8 cellular contexts compared by ENCODE assay signal in genomic region chr17:3636908-3637373, GRCh38. TPM values are rescaled to one million over a fixed set of nuclear protein-coding genes. Genes with fewer than 3 reads are reported as not detected.
DNase-seq lines count a peak whose midpoint lies in the region; ATAC-seq and TF ChIP-seq lines count a peak whose summit lies in the region.

No MANE protein-coding gene starts in this region.

- no peak for TF ChIP-seq POLR2A in suprapubic skin (IDR thresholded peaks at IDR 0.05)

- H3K4me3 ChIP-seq in suprapubic skin: peak overlapping the region; percentile 75

- no peak overlapping the region for H3K27ac Mint-ChIP-seq in activated CD4-positive, alpha-beta T cell treated with anti-CD3 and anti-CD28 coated beads for 36 hours
- peak overlapping the region; percentile 21 for H3K27ac Mint-ChIP-seq in activated naive CD8-positive, alpha-beta T cell treated with anti-CD3 and anti-CD28 coated beads, Interleukin-2, amount 10 ng/mL, durations not matched to agents 7 days and 5 days

- no peaks in the 10 kb centered on the region for H3K27me3 ChIP-seq in suprapubic skin

- no peaks in the 10 kb centered on the region for H3K27me3 Mint-ChIP-seq in activated CD4-positive, alpha-beta T cell treated with anti-CD3 and anti-CD28 coated beads for 36 hours
- H3K27me3 Mint-ChIP-seq in activated naive CD8-positive, alpha-beta T cell treated with anti-CD3 and anti-CD28 coated beads, Interleukin-2, amount 10 ng/mL, durations not matched to agents 7 days and 5 days: no peaks in the 10 kb centered on the region

- H3K4me1 Mint-ChIP-seq in activated CD4-positive, alpha-beta T cell treated with anti-CD3 and anti-CD28 coated beads for 36 hours: peaks cover 47% of the 10 kb centered on the region
- peaks cover 35% of the 10 kb centered on the region for H3K4me1 Mint-ChIP-seq in activated naive CD8-positive, alpha-beta T cell treated with anti-CD3 and anti-CD28 coated beads, Interleukin-2, amount 10 ng/mL, durations not matched to agents 7 days and 5 days

- no peak for TF ChIP-seq EP300 in suprapubic skin (IDR thresholded peaks at IDR 0.05)

- intact Hi-C loops in activated CD4-positive, alpha-beta T cell treated with anti-CD3 and anti-CD28 coated beads for 36 hours (cut with DNase I, micrococcal nuclease): loop anchor here (1.0 to 5.0 kb wide), 13 partner anchors 31 to 1300 kb away; partner anchors contain the start of genes EMC6 (in 2 of the 2), TAX1BP3 (in 2 of the 2), ATP2A3 (in 1 of the 2) and CLUH (in 1 of the 2)

- under 1% methylated on average over 16 of the region's 31 CpGs for WGBS in suprapubic skin

- peak; percentile 34 for DNase-seq in activated CD4-positive, alpha-beta T cell treated with anti-CD3 and anti-CD28 coated beads for 36 hours
- DNase-seq in activated CD4-positive, alpha-beta T cell treated with anti-CD3 and anti-CD28 coated beads, Interleukin-2, amount 50 U/mL, for 48 hours: no peak
- DNase-seq in activated naive CD8-positive, alpha-beta T cell treated with anti-CD3 and anti-CD28 coated beads, Interleukin-2, amount 10 ng/mL, durations not matched to agents 7 days and 5 days: no peak
- DNase-seq in iPS-NIHi11 (ENCODE audit: low spot score) (peak; percentile 51), suprapubic skin (ENCODE audit: low spot score in 2 of 2) (no peak), NCI-H524 treated with DMSO at 0.1 percent for 48 hours (lab: John Stamatoyannopoulos, UW) (no peak)

- no peaks in the 10 kb centered on the region for H3K9me3 Mint-ChIP-seq in activated CD4-positive, alpha-beta T cell treated with anti-CD3 and anti-CD28 coated beads for 36 hours (ENCODE audit: low read depth)
- no peaks in the 10 kb centered on the region for H3K9me3 Mint-ChIP-seq in activated naive CD8-positive, alpha-beta T cell treated with anti-CD3 and anti-CD28 coated beads, Interleukin-2, amount 10 ng/mL, durations not matched to agents 7 days and 5 days

- H3K36me3 ChIP-seq in suprapubic skin: peaks cover 8% of the 10 kb centered on the region

- H3K4me1 ChIP-seq in suprapubic skin: peaks cover 31% of the 10 kb centered on the region

- H3K9me3 ChIP-seq in suprapubic skin: no peaks in the 10 kb centered on the region

- CTCF ChIA-PET in activated CD4-positive, alpha-beta T cell treated with anti-CD3 and anti-CD28 coated beads for 36 hours (lab: Charles Lee): interaction anchor here (1.0 to 1.3 kb wide), 2 partner anchors 11 to 13 kb away, joined by 7 to 11 read pairs; no protein-coding TSS in a partner anchor

- peak overlapping the region; percentile 99 for H3K27ac ChIP-seq in suprapubic skin

- POLR2A ChIA-PET in activated CD4-positive, alpha-beta T cell treated with anti-CD3 and anti-CD28 coated beads for 36 hours (lab: Charles Lee): interaction anchor here (1.1 kb wide), 1 partner anchor 9 kb away, joined by 3 read pairs; no protein-coding TSS in a partner anchor
- POLR2A ChIA-PET in activated naive CD8-positive, alpha-beta T cell treated with anti-CD3 and anti-CD28 coated beads, Interleukin-2, amount 10 ng/mL, durations not matched to agents 7 days and 5 days (lab: Charles Lee): interaction anchor here (0.6 to 1.6 kb wide), 6 partner anchors 10 to 815 kb away, joined by 3 to 8 read pairs (median 4); partner anchors contain the start of genes EMC6 and TAX1BP3

- H3K36me3 Mint-ChIP-seq in activated CD4-positive, alpha-beta T cell treated with anti-CD3 and anti-CD28 coated beads for 36 hours (ENCODE audit: low read depth): peaks cover 5% of the 10 kb centered on the region
- peaks cover 4% of the 10 kb centered on the region for H3K36me3 Mint-ChIP-seq in activated naive CD8-positive, alpha-beta T cell treated with anti-CD3 and anti-CD28 coated beads, Interleukin-2, amount 10 ng/mL, durations not matched to agents 7 days and 5 days

- ATAC-seq in activated CD4-positive, alpha-beta T cell treated with anti-CD3 and anti-CD28 coated beads for 36 hours: no peak
- ATAC-seq in HG03135 (IDR thresholded peaks at IDR 0.05; ENCODE audit: unreplicated experiment) (peak; percentile 19), HG03280 (IDR thresholded peaks at IDR 0.05; ENCODE audit: unreplicated experiment) (no peak)
- ATAC-seq in activated naive CD8-positive, alpha-beta T cell treated with anti-CD3 and anti-CD28 coated beads, Interleukin-2, amount 10 ng/mL, durations not matched to agents 7 days and 5 days (ENCODE audit: low read depth): no peak

- TF ChIP-seq CTCF in suprapubic skin (IDR thresholded peaks at IDR 0.05): no peak

- H3K4me3 Mint-ChIP-seq in activated CD4-positive, alpha-beta T cell treated with anti-CD3 and anti-CD28 coated beads for 36 hours: peak overlapping the region; percentile 93
- peak overlapping the region; percentile 99 for H3K4me3 Mint-ChIP-seq in activated naive CD8-positive, alpha-beta T cell treated with anti-CD3 and anti-CD28 coated beads, Interleukin-2, amount 10 ng/mL, durations not matched to agents 7 days and 5 days

RNA-seq across cellular contexts. Expression of gene CTNS, which starts 0.4 kb away (rescaled TPM):
- total RNA-seq in activated CD4-positive, alpha-beta T cell treated with anti-CD3 and anti-CD28 coated beads for 36 hours: 10 to 100 TPM; 10.1 to 11.1 TPM
- total RNA-seq in activated naive CD8-positive, alpha-beta T cell treated with anti-CD3 and anti-CD28 coated beads, Interleukin-2, amount 10 ng/mL, durations not matched to agents 7 days and 5 days: 10 to 100 TPM in 1 of 2 experiments, 1 to 10 TPM in 1; 8.5 to 10.0 TPM
- total RNA-seq in suprapubic skin: 10 to 100 TPM; 19.9 to 34.6 (median 26.1) TPM

RNA-seq across cellular contexts. Expression of gene SHPK, which starts 0.9 kb away (rescaled TPM):
- 10 to 100 TPM; 12.5 to 15.0 TPM for total RNA-seq in activated CD4-positive, alpha-beta T cell treated with anti-CD3 and anti-CD28 coated beads for 36 hours
- total RNA-seq in activated naive CD8-positive, alpha-beta T cell treated with anti-CD3 and anti-CD28 coated beads, Interleukin-2, amount 10 ng/mL, durations not matched to agents 7 days and 5 days: 10 to 100 TPM; 11.8 to 12.2 TPM
- 10 to 100 TPM; 19.0 to 21.9 (median 20.4) TPM for total RNA-seq in suprapubic skin

RNA-seq across cellular contexts. Expression of gene TRPV1, which starts 27.7 kb away (rescaled TPM):
- total RNA-seq in activated CD4-positive, alpha-beta T cell treated with anti-CD3 and anti-CD28 coated beads for 36 hours: 1 to 10 TPM; 1.8 to 2.7 TPM
- total RNA-seq in activated naive CD8-positive, alpha-beta T cell treated with anti-CD3 and anti-CD28 coated beads, Interleukin-2, amount 10 ng/mL, durations not matched to agents 7 days and 5 days: 1 to 10 TPM; 4.5 to 5.7 TPM
- 10 to 100 TPM in 2 of 4 donors, 1 to 10 TPM in 2; 3.2 to 15.8 (median 7.1) TPM for total RNA-seq in suprapubic skin

RNA-seq across cellular contexts. Expression of gene TAX1BP3, which starts 31.4 kb away (rescaled TPM):
- 10 to 100 TPM; 12.0 to 14.6 TPM for total RNA-seq in activated CD4-positive, alpha-beta T cell treated with anti-CD3 and anti-CD28 coated beads for 36 hours
- total RNA-seq in activated naive CD8-positive, alpha-beta T cell treated with anti-CD3 and anti-CD28 coated beads, Interleukin-2, amount 10 ng/mL, durations not matched to agents 7 days and 5 days: 10 to 100 TPM; 18.5 to 18.8 TPM
- 100 to 1,000 TPM; 103 to 245 (median 202) TPM for total RNA-seq in suprapubic skin

RNA-seq across cellular contexts. Expression of gene EMC6, which starts 31.7 kb away (rescaled TPM):
- total RNA-seq in activated CD4-positive, alpha-beta T cell treated with anti-CD3 and anti-CD28 coated beads for 36 hours: 10 to 100 TPM; 43.6 to 44.3 TPM
- 10 to 100 TPM; 31.1 to 34.6 TPM for total RNA-seq in activated naive CD8-positive, alpha-beta T cell treated with anti-CD3 and anti-CD28 coated beads, Interleukin-2, amount 10 ng/mL, durations not matched to agents 7 days and 5 days
- total RNA-seq in suprapubic skin: 10 to 100 TPM in 3 of 4 donors, 1 to 10 TPM in 1; 3.3 to 17.6 (median 10.4) TPM

Comparison
In these comparisons a context has a peak if more than half of its experiments do, and no peak if none do; other contexts are left out.
1. DNase-seq: peak in activated CD4-positive, alpha-beta T cell treated with anti-CD3 and anti-CD28 coated beads for 36 hours (single experiment) and iPS-NIHi11 (single experiment); none in activated CD4-positive, alpha-beta T cell treated with anti-CD3 and anti-CD28 coated beads, Interleukin-2, amount 50 U/mL, for 48 hours (0 of 2), activated naive CD8-positive, alpha-beta T cell treated with anti-CD3 and anti-CD28 coated beads, Interleukin-2, amount 10 ng/mL, durations not matched to agents 7 days and 5 days (single experiment), suprapubic skin (0 of 2) and NCI-H524 treated with DMSO at 0.1 percent for 48 hours (single experiment).